ENCODE assay signal across 9 cellular contexts in genomic region chr15:40871749-40872617, GRCh38. TPM values are rescaled to one million over a fixed set of nuclear protein-coding genes. Genes with fewer than 3 reads are reported as not detected.
DNase-seq lines count a peak whose midpoint lies in the region; TF ChIP-seq lines count a peak whose summit lies in the region.
"Had no signal": no experiment of that assay in that cellular context is flagged by ENCODE, and none has a peak within 500 bp of the region (broad histone marks: within the 10 kb centered on the region; RNA-seq: fewer than 3 reads in every experiment).

No MANE protein-coding gene starts in this region.

- DNase-seq in stimulated activated CD4-positive, alpha-beta T cell treated with anti-CD3 and anti-CD28 coated beads, Interleukin-4, amount 100 ng/mL, for 1 hour = peak; percentile 24
- no peak for DNase-seq in stimulated activated CD4-positive, alpha-beta T cell treated with anti-CD3 and anti-CD28 coated beads, Interleukin-1b, Interleukin-23, amount 100 ng/mL, for 48 hours
- DNase-seq in iPS-NIHi11 (ENCODE audit: low spot score) (peak; percentile 74), vagina (ENCODE audit: extremely low spot score in 2 of 2) (no peak), esophagus muscularis mucosa (ENCODE audit: extremely low spot score) (no peak), NCI-H446 treated with DMSO at 0.1 percent for 48 hours (lab: John Stamatoyannopoulos, UW) (no peak), activated gamma-delta T cell treated with Interleukin-2 at 50 U/mL for 16 hours (no peak)

- H4K20me1 ChIP-seq in OCI-LY1 (ENCODE audit: insufficient read depth, low read length) = no peaks in the 10 kb centered on the region

- no peak overlapping the region; the same call in 1 of the 2 replicates for H3K9ac ChIP-seq in OCI-LY1 (ENCODE audit: low read length)

- H3K27ac ChIP-seq in OCI-LY1 (ENCODE audit: low read depth, low read length, poor library complexity, severe bottlenecking) (no peak overlapping the region), vagina (peak overlapping the region; percentile 69), esophagus muscularis mucosa (replicated peaks in 1 of 4) (no peak overlapping the region)

- H3K27me3 ChIP-seq in OCI-LY1 (ENCODE audit: insufficient read depth, low read length) = no peaks in the 10 kb centered on the region
- no peaks in the 10 kb centered on the region for H3K27me3 ChIP-seq in vagina
- peaks cover 0 to 43% (median 9%) of the 10 kb centered on the region in 4 donors for H3K27me3 ChIP-seq in esophagus muscularis mucosa

- no peaks in the 10 kb centered on the region for H3F3A ChIP-seq in OCI-LY1 (ENCODE audit: insufficient read depth, low read length)

- H3K4me3 ChIP-seq in OCI-LY1 (ENCODE audit: low read depth, low read length, poor library complexity, severe bottlenecking) (peak overlapping the region; percentile 72), vagina (peak overlapping the region in 1 of 2 donors; percentile 47), esophagus muscularis mucosa (no peak overlapping the region)

- TF ChIP-seq EP300 in esophagus muscularis mucosa (IDR thresholded peaks at IDR 0.05) = no peak

- H3K36me3 ChIP-seq in OCI-LY1 (ENCODE audit: insufficient read depth, low read length) = no peaks in the 10 kb centered on the region
- no peaks in the 10 kb centered on the region for H3K36me3 ChIP-seq in vagina
- no peaks in the 10 kb centered on the region for H3K36me3 ChIP-seq in esophagus muscularis mucosa

- H3K79me2 ChIP-seq in OCI-LY1 (ENCODE audit: insufficient read depth, low read length) = no peaks in the 10 kb centered on the region

- intact Hi-C loops in vagina (cut with DNase I) (no loop called here), esophagus muscularis mucosa (cut with DNase I) (no loop called here)

- H3K9me3 ChIP-seq in OCI-LY1 (ENCODE audit: low read length) (no peaks in the 10 kb centered on the region), vagina (no peaks in the 10 kb centered on the region), esophagus muscularis mucosa (no peaks in the 10 kb centered on the region)

- TF ChIP-seq CTCF in OCI-LY1 (IDR thresholded peaks at IDR 0.05; ENCODE audit: low read length) = no peak
- no peak for TF ChIP-seq CTCF in vagina (IDR thresholded peaks at IDR 0.05)
- TF ChIP-seq CTCF in esophagus muscularis mucosa (IDR thresholded peaks at IDR 0.05) = no peak

- TF ChIP-seq POLR2A in vagina (IDR thresholded peaks at IDR 0.05) (no peak), esophagus muscularis mucosa (IDR thresholded peaks at IDR 0.05; ENCODE audit: low read depth) (no peak)

- peaks cover 28% of the 10 kb centered on the region for H3K4me1 ChIP-seq in OCI-LY1 (ENCODE audit: insufficient read depth, low read length, severe bottlenecking)
- H3K4me1 ChIP-seq in vagina = peaks cover 16% of the 10 kb centered on the region
- H3K4me1 ChIP-seq in esophagus muscularis mucosa = peaks cover 12 to 14% (median 14%) of the 10 kb centered on the region in 4 donors

- no peaks in the 10 kb centered on the region for H3K9me2 ChIP-seq in OCI-LY1 (ENCODE audit: low read depth, low read length)

- WGBS in esophagus muscularis mucosa = 93% methylated on average over 13 of the region's 13 CpGs

- no peak overlapping the region for H2AFZ ChIP-seq in OCI-LY1 (ENCODE audit: low read length)

- H3K4me2 ChIP-seq in OCI-LY1 (ENCODE audit: low read length) = no peak overlapping the region; the same call in 1 of the 2 replicates

RNA-seq across cellular contexts. Expression of gene RHOV, which starts 2.1 kb away (rescaled TPM):
- 32.9 TPM for total RNA-seq in vagina
- not detected for total RNA-seq in esophagus muscularis mucosa

RNA-seq across cellular contexts. Expression of gene VPS18, which starts 22.3 kb away (rescaled TPM):
- total RNA-seq in vagina (21.4 TPM), esophagus muscularis mucosa (10 to 100 TPM; 28.7 to 36.6 (median 32.2) TPM)

RNA-seq across cellular contexts. Expression of gene SPINT1, which starts 28.1 kb away (rescaled TPM):
- total RNA-seq in vagina (80.3 TPM), esophagus muscularis mucosa (1 to 10 TPM in 3 of 4 donors, under 1 TPM in 1; 0.99 to 2.8 (median 1.8) TPM)

RNA-seq across cellular contexts. Expression of gene PPP1R14D, which starts 43.5 kb away (rescaled TPM):
- total RNA-seq in vagina = not detected
- not detected for total RNA-seq in esophagus muscularis mucosa
- total RNA-seq: Daoy had no signal

RNA-seq across cellular contexts. Expression of gene DLL4, which starts 57.2 kb away (rescaled TPM):
- 20.9 TPM for total RNA-seq in vagina
- total RNA-seq in esophagus muscularis mucosa = 10 to 100 TPM in 1 of 4 donors, 1 to 10 TPM in 3; 1.7 to 12.6 (median 7.5) TPM
- total RNA-seq: Daoy had no signal

Comparison
In these comparisons a context has a peak if more than half of its experiments do, and no peak if none do; other contexts are left out.
1. DNase-seq: peak in stimulated activated CD4-positive, alpha-beta T cell treated with anti-CD3 and anti-CD28 coated beads, Interleukin-4, amount 100 ng/mL, for 1 hour (single experiment) and iPS-NIHi11 (single experiment); none in stimulated activated CD4-positive, alpha-beta T cell treated with anti-CD3 and anti-CD28 coated beads, Interleukin-1b, Interleukin-23, amount 100 ng/mL, for 48 hours (single experiment), vagina (0 of 2), esophagus muscularis mucosa (single experiment), NCI-H446 treated with DMSO at 0.1 percent for 48 hours (single experiment) and activated gamma-delta T cell treated with Interleukin-2 at 50 U/mL for 16 hours (single experiment).
2. RNA of gene RHOV, which starts 2.1 kb away (total RNA-seq): 32.9 TPM in vagina (single experiment); not detected in esophagus muscularis mucosa; every median in the first group is over 10 times any median in the second.
3. RNA of gene SPINT1, which starts 28.1 kb away (total RNA-seq): 80.3 TPM in vagina (single experiment); 0.99 to 2.8 TPM in esophagus muscularis mucosa; every median in the first group is over 10 times any median in the second.